In the genomic region with DNA sequence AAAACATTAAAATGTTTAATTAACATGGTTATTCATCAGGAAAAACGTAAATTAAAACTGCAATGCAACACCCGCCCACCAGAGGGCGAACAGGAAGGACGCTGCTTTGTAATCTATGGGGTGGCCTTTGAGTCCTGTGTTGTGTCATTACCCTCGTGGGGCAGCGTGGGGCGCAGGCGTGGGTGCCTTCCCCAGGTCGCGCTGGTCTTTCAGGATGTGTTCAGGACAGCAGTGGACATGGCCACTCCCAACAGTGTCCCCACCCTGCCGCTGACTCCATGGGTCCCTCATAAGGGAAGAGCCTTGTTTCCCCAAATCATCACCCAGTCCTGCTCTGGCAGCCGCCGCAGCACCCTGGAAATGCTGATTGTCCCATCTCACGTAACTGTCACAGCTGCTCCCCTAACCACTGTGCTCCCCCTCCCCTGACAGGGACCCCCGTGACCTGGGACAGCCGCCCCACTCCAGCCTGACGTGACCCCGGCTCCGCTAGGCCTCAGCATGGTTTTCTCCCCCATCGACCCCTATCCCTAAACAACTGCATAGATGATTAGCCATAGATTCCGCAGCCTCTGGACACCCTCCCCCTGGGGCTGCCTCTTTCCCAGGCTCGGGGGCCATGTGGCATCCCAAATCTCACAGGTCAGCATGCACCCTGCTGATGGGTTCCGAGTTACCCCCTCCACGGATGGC, we compare ENCODE assay signal across 8 cellular contexts. TPM values are rescaled to one million over a fixed set of nuclear protein-coding genes. Genes with fewer than 3 reads are reported as not detected.
DNase-seq lines count a peak whose midpoint lies in the region; ATAC-seq and TF ChIP-seq lines count a peak whose summit lies in the region.

No MANE protein-coding gene starts in this region.

- H3K27me3 ChIP-seq in fibroblast of lung (ENCODE audit: control insufficient read depth, insufficient read depth, low read length) (no peaks in the 10 kb centered on the region), osteoblast (ENCODE audit: insufficient read depth, low read length) (peaks cover 5% of the 10 kb centered on the region)

- H3K36me3 Mint-ChIP-seq in type B pancreatic cell = no peaks in the 10 kb centered on the region

- H3K4me1 Mint-ChIP-seq in type B pancreatic cell (ENCODE audit: unreplicated experiment) = no peaks in the 10 kb centered on the region

- H3K9ac ChIP-seq in fibroblast of lung (ENCODE audit: insufficient read depth, low read length) = no peak overlapping the region

- no peaks in the 10 kb centered on the region for H3K9me3 Mint-ChIP-seq in type B pancreatic cell

- H3K36me3 ChIP-seq in fibroblast of lung (ENCODE audit: control insufficient read depth, insufficient read depth, low read length) (no peaks in the 10 kb centered on the region), osteoblast (ENCODE audit: insufficient read depth, low read length) (no peaks in the 10 kb centered on the region)

- DNase-seq in NCI-H2196 (lab: John Stamatoyannopoulos, UW; ENCODE audit: unreplicated experiment) = peak; percentile 51
- no peak for DNase-seq in NCI-H2196 treated with DMSO at 0.1 percent for 48 hours (lab: John Stamatoyannopoulos, UW; ENCODE audit: unreplicated experiment)
- DNase-seq in NCI-H460 (ENCODE audit: extremely low read depth, low read depth) = peak; percentile 37
- peak; percentile 49 for DNase-seq in activated T-cell treated with anti-CD3 and anti-CD28 coated beads for 1 hour (ENCODE audit: low read depth)
- peak; percentile 4 to 34 for DNase-seq in fibroblast of lung (ENCODE audit: low read depth in 2 of 2)
- peak; percentile 94 for DNase-seq in osteoblast (ENCODE audit: insufficient read length, low spot score, missing footprints)
- DNase-seq in type B pancreatic cell (ENCODE audit: extremely low spot score, unreplicated experiment) = no peak

- no peak overlapping the region for H2AFZ ChIP-seq in fibroblast of lung (ENCODE audit: low read length)
- H2AFZ ChIP-seq in osteoblast (ENCODE audit: low read length) = no peak overlapping the region

- no peak for ATAC-seq in HG03460 (IDR thresholded peaks at IDR 0.05; ENCODE audit: unreplicated experiment)

- H3K4me1 ChIP-seq in fibroblast of lung (ENCODE audit: control insufficient read depth, extremely low read depth, insufficient read depth, low read length) (no peaks in the 10 kb centered on the region), osteoblast (ENCODE audit: insufficient read depth, low read length) (no peaks in the 10 kb centered on the region)

- H3K4me3 ChIP-seq in fibroblast of lung (replicated peaks in 1 of 4; ENCODE audit: control extremely low read depth in 1 of 4, insufficient read depth in 1 of 4, low read depth in 3 of 4, low read length in 4 of 4) (no peak overlapping the region), osteoblast (ENCODE audit: insufficient read depth, low read length) (no peak overlapping the region)

- H3K4me2 ChIP-seq in fibroblast of lung (ENCODE audit: extremely low read depth, insufficient read depth, low read length) (no peak overlapping the region), osteoblast (ENCODE audit: insufficient read depth, low read length) (no peak overlapping the region)

- no peak overlapping the region for H3K27ac Mint-ChIP-seq in type B pancreatic cell

- H3K79me2 ChIP-seq in fibroblast of lung (ENCODE audit: control insufficient read depth, insufficient read depth, low read length) (no peaks in the 10 kb centered on the region), osteoblast (ENCODE audit: insufficient read depth, low read length) (no peaks in the 10 kb centered on the region)

- H3K4me3 Mint-ChIP-seq in type B pancreatic cell = no peak overlapping the region

- H3K27ac ChIP-seq in fibroblast of lung (ENCODE audit: insufficient read depth, low read length) (no peak overlapping the region), osteoblast (ENCODE audit: low read depth, low read length) (no peak overlapping the region)

- TF ChIP-seq CTCF in fibroblast of lung (conservative IDR thresholded peaks at IDR 0.05 in 1 of 2, IDR thresholded peaks at IDR 0.05 in 1 of 2; ENCODE audit: low read depth in 1 of 2, low read length in 2 of 2) (peak; percentile 56 to 80), osteoblast (IDR thresholded peaks at IDR 0.05; ENCODE audit: extremely low read depth, low read depth, low read length) (peak; percentile 70), type B pancreatic cell (conservative IDR thresholded peaks at IDR 0.05) (peak; percentile 82)

- H3K9me3 ChIP-seq in fibroblast of lung (ENCODE audit: control insufficient read depth, insufficient read depth, low read depth, low read length) = no peaks in the 10 kb centered on the region
- no peaks in the 10 kb centered on the region for H3K9me3 ChIP-seq in osteoblast (ENCODE audit: low read depth, low read length)

- peaks cover 14% of the 10 kb centered on the region for H3K27me3 Mint-ChIP-seq in type B pancreatic cell

- H4K20me1 ChIP-seq in fibroblast of lung (ENCODE audit: control insufficient read depth, extremely low read depth, insufficient read depth, low read length) (no peaks in the 10 kb centered on the region), osteoblast (ENCODE audit: insufficient read depth, low read length) (no peaks in the 10 kb centered on the region)

RNA-seq across cellular contexts. Expression of a gene that starts 36.4 kb away (rescaled TPM):
- not detected in 2 replicates for total RNA-seq in NCI-H460 (2014; rRNA removed; shearing (Covaris generic))
- not detected in 2 replicates for polyA plus RNA-seq in NCI-H460 (2014; cell fraction: nucleus; rRNA removed)
- total RNA-seq in fibroblast of lung = not detected in 2 replicates
- not detected in 2 replicates for polyA plus RNA-seq in fibroblast of lung
- not detected in 2 replicates for polyA plus RNA-seq in fibroblast of lung (2012)
- polyA minus RNA-seq in fibroblast of lung (ENCODE audit: low replicate concordance) = not detected in 2 replicates
- total RNA-seq in osteoblast = not detected in 2 replicates
- not detected in 2 replicates for total RNA-seq in type B pancreatic cell (ENCODE audit: low replicate concordance)

RNA-seq across cellular contexts. Expression of a gene that starts 41.4 kb away (rescaled TPM):
- 2.9 and 3.7 TPM in 2 replicates for total RNA-seq in NCI-H460 (2014; rRNA removed; shearing (Covaris generic))
- polyA plus RNA-seq in NCI-H460 (2014; cell fraction: nucleus; rRNA removed) = 0.30 and 1.3 TPM in 2 replicates
- not detected in 2 replicates for total RNA-seq in fibroblast of lung
- not detected in 2 replicates for polyA plus RNA-seq in fibroblast of lung
- polyA plus RNA-seq in fibroblast of lung (2012) = not detected in 2 replicates
- not detected in 2 replicates for polyA minus RNA-seq in fibroblast of lung (ENCODE audit: low replicate concordance)
- total RNA-seq in osteoblast = not detected in 2 replicates
- total RNA-seq in type B pancreatic cell (ENCODE audit: low replicate concordance) = not detected in 2 replicates

RNA-seq across cellular contexts. Expression of a gene that starts 57.0 kb away (rescaled TPM):
- total RNA-seq in NCI-H460 (2014; rRNA removed; shearing (Covaris generic)) = not detected in 2 replicates
- polyA plus RNA-seq in NCI-H460 (2014; cell fraction: nucleus; rRNA removed) = not detected in 2 replicates
- total RNA-seq in fibroblast of lung (not detected in 2 replicates), osteoblast (not detected in 2 replicates), type B pancreatic cell (ENCODE audit: low replicate concordance) (not detected in 2 replicates)
- polyA plus RNA-seq in fibroblast of lung = not detected in 2 replicates
- polyA plus RNA-seq in fibroblast of lung (2012) = not detected in 2 replicates
- polyA minus RNA-seq in fibroblast of lung (ENCODE audit: low replicate concordance) = not detected in 2 replicates

Comparison
In these comparisons a context has a peak if more than half of its experiments do, and no peak if none do; other contexts are left out.
1. DNase-seq: peak in NCI-H2196 (single experiment), NCI-H460 (single experiment), activated T-cell treated with anti-CD3 and anti-CD28 coated beads for 1 hour (single experiment), fibroblast of lung (2 of 2) and osteoblast (single experiment); none in NCI-H2196 treated with DMSO at 0.1 percent for 48 hours (single experiment) and type B pancreatic cell (single experiment).
2. Peak in every context shown above with its lines, with median percentiles within 50 percentile points of each other: CTCF ChIP-seq.